2 cellular contexts compared by ENCODE assay signal in the genomic region with DNA sequence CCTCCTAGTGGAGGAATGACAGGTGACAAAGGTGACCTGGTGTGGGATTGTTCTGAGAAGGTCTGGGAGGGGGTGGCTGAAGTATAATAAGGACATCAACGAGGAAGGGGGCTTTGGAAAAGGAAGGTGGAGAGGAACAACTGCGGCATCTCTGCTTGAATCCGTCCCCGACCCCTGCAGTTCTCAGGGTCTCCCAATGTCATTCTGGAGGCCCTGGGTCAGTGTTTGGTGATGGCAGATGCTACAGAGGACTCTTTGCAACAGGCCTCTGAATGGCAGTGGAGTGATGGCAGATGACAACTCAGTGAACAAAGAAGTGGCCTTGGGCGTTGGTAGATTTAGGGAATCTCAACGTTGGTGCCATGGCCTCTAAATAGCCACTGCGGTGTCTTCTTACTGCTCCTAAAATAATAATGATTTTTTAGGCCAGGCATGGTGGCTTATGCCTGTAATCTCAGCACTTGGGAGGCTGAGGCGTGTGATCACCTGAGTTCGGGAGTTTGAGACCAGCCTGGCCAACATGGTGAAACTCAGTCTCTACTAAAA.
TF ChIP-seq lines count a peak whose summit lies in the region.

No MANE protein-coding gene starts in this region.

TF ChIP-seq in A549, 52 proteins besides CTCF, POLR2A, EP300 and RAD21:
- TF ChIP-seq, protein P1, sequence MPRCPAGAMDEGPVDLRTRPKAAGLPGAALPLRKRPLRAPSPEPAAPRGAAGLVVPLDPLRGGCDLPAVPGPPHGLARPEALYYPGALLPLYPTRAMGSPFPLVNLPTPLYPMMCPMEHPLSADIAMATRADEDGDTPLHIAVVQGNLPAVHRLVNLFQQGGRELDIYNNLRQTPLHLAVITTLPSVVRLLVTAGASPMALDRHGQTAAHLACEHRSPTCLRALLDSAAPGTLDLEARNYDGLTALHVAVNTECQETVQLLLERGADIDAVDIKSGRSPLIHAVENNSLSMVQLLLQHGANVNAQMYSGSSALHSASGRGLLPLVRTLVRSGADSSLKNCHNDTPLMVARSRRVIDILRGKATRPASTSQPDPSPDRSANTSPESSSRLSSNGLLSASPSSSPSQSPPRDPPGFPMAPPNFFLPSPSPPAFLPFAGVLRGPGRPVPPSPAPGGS (IDR thresholded peaks at IDR 0.05) = no peak

TF ChIP-seq in GM12878, 131 proteins besides CTCF, POLR2A, EP300 and RAD21 (continued from another document):
- TF ChIP-seq, protein P1 (IDR thresholded peaks at IDR 0.05; ENCODE audit: borderline replicate concordance, insufficient read depth, low read depth, low read length, poor library complexity, severe bottlenecking) = no peak
- TF ChIP-seq MYB (IDR thresholded peaks at IDR 0.05; ENCODE audit: borderline replicate concordance, low read depth, low read length) = no peak
- no peak for TF ChIP-seq E2F8 (IDR thresholded peaks at IDR 0.05; ENCODE audit: low read depth, partially characterized antibody)
- no peak for TF ChIP-seq CUX1 (IDR thresholded peaks at IDR 0.05; ENCODE audit: insufficient replicate concordance, low read depth, low read length)
- no peak for TF ChIP-seq NFYA (IDR thresholded peaks at IDR 0.05; ENCODE audit: borderline replicate concordance, low read depth, low read length)
- no peak for TF ChIP-seq YY1 (IDR thresholded peaks at IDR 0.05; ENCODE audit: low read depth, low read length)
